ENCODE assay signal across 8 cellular contexts in the genomic region with DNA sequence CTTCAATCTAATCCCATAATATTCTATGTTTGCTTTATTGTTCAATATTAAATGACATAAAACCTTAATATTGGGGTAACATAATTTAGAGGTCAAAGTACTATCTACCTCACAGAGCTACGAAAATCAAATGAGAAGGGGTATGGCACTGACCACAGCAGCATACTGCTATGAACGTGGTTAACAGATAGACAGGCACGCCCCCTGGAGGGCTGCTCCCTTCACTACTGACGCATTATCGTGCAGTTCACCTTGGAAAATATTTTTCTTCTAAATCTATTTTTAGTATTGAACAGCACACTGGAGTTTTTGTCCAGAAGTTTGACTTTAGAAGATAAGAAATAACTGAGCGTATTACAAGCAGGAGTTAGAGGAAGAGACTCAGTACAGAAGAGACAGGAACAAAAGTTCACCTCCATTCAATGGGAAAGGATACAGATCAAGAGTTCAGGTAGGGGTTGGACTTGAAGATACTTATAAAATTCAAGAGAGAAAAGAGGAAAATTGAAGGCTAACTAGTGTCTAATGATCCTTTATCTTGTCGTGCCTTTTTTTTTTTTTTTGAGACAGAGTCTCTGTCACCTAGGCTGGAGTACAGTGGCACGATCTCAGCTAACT. TPM values are rescaled to one million over a fixed set of nuclear protein-coding genes. Genes with fewer than 3 reads are reported as not detected.
DNase-seq lines count a peak whose midpoint lies in the region; ATAC-seq and TF ChIP-seq lines count a peak whose summit lies in the region.

No MANE protein-coding gene starts in this region.

- intact Hi-C loops in activated CD4-positive, alpha-beta T cell treated with anti-CD3 and anti-CD28 coated beads for 36 hours (cut with DNase I, micrococcal nuclease): loop anchor here (1.0 to 5.0 kb wide), 5 partner anchors 328 to 802 kb away; a partner anchor contains a TSS
- intact Hi-C loops in esophagus squamous epithelium (cut with DNase I): no loop called here

- no peaks in the 10 kb centered on the region for H3K4me1 Mint-ChIP-seq in activated CD4-positive, alpha-beta T cell treated with anti-CD3 and anti-CD28 coated beads for 36 hours
- H3K4me1 Mint-ChIP-seq in nephron progenitor cell: no peaks in the 10 kb centered on the region

- H3K36me3 Mint-ChIP-seq in activated CD4-positive, alpha-beta T cell treated with anti-CD3 and anti-CD28 coated beads for 36 hours (ENCODE audit: low read depth): peaks cover 13% of the 10 kb centered on the region
- H3K36me3 Mint-ChIP-seq in nephron progenitor cell (ENCODE audit: low read depth): peaks cover 23% of the 10 kb centered on the region

- peak; percentile 74 for ATAC-seq in activated CD4-positive, alpha-beta T cell treated with anti-CD3 and anti-CD28 coated beads for 36 hours
- ATAC-seq in gastroesophageal sphincter: no peak

- WGBS in esophagus squamous epithelium, 2 donors: 44 to 56% methylated on average over 8 of the region's 8 CpGs
- WGBS in gastroesophageal sphincter (ENCODE audit: low coverage in 1 of 2), 2 donors: 16 to 47% methylated on average over 6 to 7 of the region's 8 CpGs

- H3K27me3 Mint-ChIP-seq in activated CD4-positive, alpha-beta T cell treated with anti-CD3 and anti-CD28 coated beads for 36 hours: no peaks in the 10 kb centered on the region
- no peaks in the 10 kb centered on the region for H3K27me3 Mint-ChIP-seq in nephron progenitor cell (ENCODE audit: low read depth, poor library complexity)

- H3F3A ChIP-seq in Loucy (ENCODE audit: low read depth): no peaks in the 10 kb centered on the region

- TF ChIP-seq EP300 in gastroesophageal sphincter (IDR thresholded peaks at IDR 0.05): no peak

- H3K4me3 Mint-ChIP-seq in activated CD4-positive, alpha-beta T cell treated with anti-CD3 and anti-CD28 coated beads for 36 hours: no peak overlapping the region
- no peak overlapping the region for H3K4me3 Mint-ChIP-seq in nephron progenitor cell

- no peak overlapping the region for H2AFZ ChIP-seq in Loucy (ENCODE audit: low read length)

- H3K27ac Mint-ChIP-seq in activated CD4-positive, alpha-beta T cell treated with anti-CD3 and anti-CD28 coated beads for 36 hours: no peak overlapping the region
- no peak overlapping the region for H3K27ac Mint-ChIP-seq in nephron progenitor cell

- 0 out of 2 replicates have a peak, but pooled peaks cover 4% of the 10 kb centered on the region for H3K36me3 ChIP-seq in Loucy (ENCODE audit: insufficient read depth, low read length)
- no peaks in the 10 kb centered on the region for H3K36me3 ChIP-seq in esophagus squamous epithelium
- H3K36me3 ChIP-seq in gastroesophageal sphincter: peaks cover 0 to 22% of the 10 kb centered on the region in 2 donors

- H3K9me3 ChIP-seq in Loucy (ENCODE audit: insufficient read depth, low read depth, low read length) (no peaks in the 10 kb centered on the region), esophagus squamous epithelium (no peaks in the 10 kb centered on the region), gastroesophageal sphincter (no peaks in the 10 kb centered on the region)

- H3K27me3 ChIP-seq in Loucy (ENCODE audit: insufficient read depth, low read length, poor library complexity, severe bottlenecking): no peaks in the 10 kb centered on the region
- no peaks in the 10 kb centered on the region for H3K27me3 ChIP-seq in esophagus squamous epithelium
- H3K27me3 ChIP-seq in gastroesophageal sphincter: no peaks in the 10 kb centered on the region

- no peaks in the 10 kb centered on the region for H3K79me2 ChIP-seq in Loucy (ENCODE audit: insufficient read depth, low read length)

- H3K9me2 ChIP-seq in Loucy (replicated peaks; ENCODE audit: low read depth, low read length): no peaks in the 10 kb centered on the region

- TF ChIP-seq CTCF in Loucy (conservative IDR thresholded peaks at IDR 0.05; ENCODE audit: low read length): peak; percentile 95
- peak in 5 of 6 experiments; percentile 35 to 64 (median 52) for TF ChIP-seq CTCF in esophagus squamous epithelium (IDR thresholded peaks at IDR 0.05)
- TF ChIP-seq CTCF in nephron progenitor cell (IDR thresholded peaks at IDR 0.05): peak; percentile 87
- TF ChIP-seq CTCF in gastroesophageal sphincter (IDR thresholded peaks at IDR 0.05): peak in 2 of 4 experiments; percentile 27 to 54

- no peak overlapping the region for H3K9ac ChIP-seq in Loucy (ENCODE audit: low read depth, low read length, poor library complexity, severe bottlenecking)

- no peaks in the 10 kb centered on the region for H3K9me3 Mint-ChIP-seq in activated CD4-positive, alpha-beta T cell treated with anti-CD3 and anti-CD28 coated beads for 36 hours (ENCODE audit: low read depth)
- no peaks in the 10 kb centered on the region for H3K9me3 Mint-ChIP-seq in nephron progenitor cell

- POLR2A ChIA-PET in HEK293T (lab: Yijun Ruan, JAX): interaction anchor here (0.9 kb wide), 1 partner anchor 13 kb away, joined by 3 read pairs; no protein-coding TSS in a partner anchor
- POLR2A ChIA-PET in activated CD4-positive, alpha-beta T cell treated with anti-CD3 and anti-CD28 coated beads for 36 hours (lab: Charles Lee): no interaction called here

- H4K20me1 ChIP-seq in Loucy (ENCODE audit: insufficient read depth, low read length, poor library complexity, severe bottlenecking): no peaks in the 10 kb centered on the region

- peak; percentile 3 for DNase-seq in activated gamma-delta T cell treated with Interleukin-2 at 50 U/mL for 16 hours
- DNase-seq in activated gamma-delta T cell (lab: John Stamatoyannopoulos, UW): no peak
- peak; percentile 41 for DNase-seq in HEK293T (ENCODE audit: extremely low spot score)
- DNase-seq in activated CD4-positive, alpha-beta T cell treated with anti-CD3 and anti-CD28 coated beads for 36 hours: peak; percentile 72
- DNase-seq in esophagus squamous epithelium (lab: John Stamatoyannopoulos, UW): no peak
- peak; percentile 78 for DNase-seq in nephron progenitor cell

- CTCF ChIA-PET in HEK293T (lab: Yijun Ruan, JAX): interaction anchor here (0.6 to 0.7 kb wide), 6 partner anchors 14 to 1208 kb away, joined by 3 to 4 read pairs (median 3); no protein-coding TSS in a partner anchor
- CTCF ChIA-PET in activated CD4-positive, alpha-beta T cell treated with anti-CD3 and anti-CD28 coated beads for 36 hours (lab: Charles Lee): no interaction called here

- H3K4me1 ChIP-seq in Loucy (ENCODE audit: insufficient read depth, low read length, poor library complexity, severe bottlenecking): no peaks in the 10 kb centered on the region
- no peaks in the 10 kb centered on the region for H3K4me1 ChIP-seq in esophagus squamous epithelium
- H3K4me1 ChIP-seq in gastroesophageal sphincter: peaks cover 0 to 9% (median 0%) of the 10 kb centered on the region in 3 donors

- H3K27ac ChIP-seq in esophagus squamous epithelium (no peak overlapping the region), gastroesophageal sphincter (no peak overlapping the region)

- TF ChIP-seq POLR2A in esophagus squamous epithelium (IDR thresholded peaks at IDR 0.05) (no peak), gastroesophageal sphincter (IDR thresholded peaks at IDR 0.05) (no peak)

- no peak overlapping the region for H3K4me2 ChIP-seq in Loucy (ENCODE audit: low read depth, low read length, poor library complexity, severe bottlenecking)

- H3K4me3 ChIP-seq in Loucy (ENCODE audit: low read length, poor library complexity, severe bottlenecking) (no peak overlapping the region), esophagus squamous epithelium (no peak overlapping the region), gastroesophageal sphincter (no peak overlapping the region)

TF ChIP-seq in HEK293T, 16 proteins besides CTCF, POLR2A, EP300 and RAD21:
- TF ChIP-seq ARNT (IDR thresholded peaks at IDR 0.05): no peak
- no peak for TF ChIP-seq HDGF (IDR thresholded peaks at IDR 0.05; ENCODE audit: borderline replicate concordance)
- TF ChIP-seq LEF1 (IDR thresholded peaks at IDR 0.05; ENCODE audit: borderline replicate concordance): no peak
- TF ChIP-seq FOXK2 (IDR thresholded peaks at IDR 0.05): no peak
- TF ChIP-seq ZNF384 (IDR thresholded peaks at IDR 0.05): no peak
- no peak for TF ChIP-seq FOXA1 (IDR thresholded peaks at IDR 0.05)

RNA-seq across cellular contexts. Expression of a gene that starts 22.7 kb away (rescaled TPM):
- 1 to 10 TPM; 8.0 to 8.1 TPM for total RNA-seq in activated CD4-positive, alpha-beta T cell treated with anti-CD3 and anti-CD28 coated beads for 36 hours
- total RNA-seq in esophagus squamous epithelium (1 to 10 TPM; 1.9 to 4.2 (median 3.2) TPM), gastroesophageal sphincter (10 to 100 TPM; 13.3 to 21.8 (median 14.7) TPM)

Comparison
In these comparisons a context has a peak if more than half of its experiments do, and no peak if none do; other contexts are left out.
1. DNase-seq: peak in activated gamma-delta T cell treated with Interleukin-2 at 50 U/mL for 16 hours (single experiment), HEK293T (single experiment), activated CD4-positive, alpha-beta T cell treated with anti-CD3 and anti-CD28 coated beads for 36 hours (single experiment) and nephron progenitor cell (single experiment); none in activated gamma-delta T cell (single experiment) and esophagus squamous epithelium (single experiment).